In genomic region chr20:62350098-62350628, GRCh38 we compare ENCODE assay signal across 9 cellular contexts. TPM values are rescaled to one million over a fixed set of nuclear protein-coding genes. Genes with fewer than 3 reads are reported as not detected.
A peak's percentile ranks its signal among the peaks of the same experiment; 100 is the strongest.
DNase-seq lines count a peak whose midpoint lies in the region; ATAC-seq, FAIRE-seq and TF ChIP-seq lines count a peak whose summit lies in the region.
"Had no signal": no experiment of that assay in that cellular context is flagged by ENCODE, and none has a peak within 500 bp of the region (broad histone marks: within the 10 kb centered on the region; RNA-seq: fewer than 3 reads in every experiment).

No MANE protein-coding gene starts in this region.

- DNase-seq in HTR-8/SVneo (ENCODE audit: insufficient read length, low spot score), result peak; percentile 95
- peak; percentile 97 to 99 for DNase-seq in PC-9
- peak; percentile 83 for DNase-seq in hepatocyte (ENCODE audit: low spot score)
- DNase-seq in tibial artery, result no peak
- DNase-seq in CD8-positive, alpha-beta memory T cell, result no peak

- H3K27me3 ChIP-seq in PC-9 (ENCODE audit: insufficient read depth, low read depth) (no peaks in the 10 kb centered on the region), hepatocyte (no peaks in the 10 kb centered on the region), tibial artery (no peaks in the 10 kb centered on the region)
- H3K27me3 ChIP-seq in CD8-positive, alpha-beta memory T cell (ENCODE audit: insufficient read depth, low read length, poor library complexity, severe bottlenecking), result no peaks in the 10 kb centered on the region
- H3K27me3 ChIP-seq: neutrophil had no signal

- TF ChIP-seq CTCF in PC-9 (conservative IDR thresholded peaks at IDR 0.05) (no peak), hepatocyte (IDR thresholded peaks at IDR 0.05; ENCODE audit: poor library complexity) (no peak), tibial artery (IDR thresholded peaks at IDR 0.05) (no peak)

- ATAC-seq in GM21360 (IDR thresholded peaks at IDR 0.05; ENCODE audit: unreplicated experiment), result no peak
- ATAC-seq in activated T-helper 17 cell treated with anti-CD3 and anti-CD28 coated beads, Interleukin-2, amount 50 U/mL, for 72 hours (replicated peaks), result no peak

- no peaks in the 10 kb centered on the region for H3K27me3 Mint-ChIP-seq in CD8-positive, alpha-beta memory T cell
- no peaks in the 10 kb centered on the region for H3K27me3 Mint-ChIP-seq in activated T-helper 17 cell treated with anti-CD3 and anti-CD28 coated beads, Interleukin-2, amount 50 U/mL, for 72 hours
- H3K27me3 Mint-ChIP-seq: brain had no signal

- peaks cover 83% of the 10 kb centered on the region for H3F3A ChIP-seq in PC-9 (ENCODE audit: insufficient read depth, low read depth)

- H3K36me3 ChIP-seq in PC-9 (ENCODE audit: low read depth) (peaks cover 37% of the 10 kb centered on the region), hepatocyte (replicated peaks; ENCODE audit: insufficient read depth, low read depth) (no peaks in the 10 kb centered on the region), tibial artery (peaks cover 58 to 62% (median 59%) of the 10 kb centered on the region in 3 donors)
- H3K36me3 ChIP-seq in CD8-positive, alpha-beta memory T cell (ENCODE audit: insufficient read depth, low read length), result no peaks in the 10 kb centered on the region
- H3K36me3 ChIP-seq: neutrophil had no signal

- H3K4me3 Mint-ChIP-seq in CD8-positive, alpha-beta memory T cell, result no peak overlapping the region
- no peak overlapping the region for H3K4me3 Mint-ChIP-seq in activated T-helper 17 cell treated with anti-CD3 and anti-CD28 coated beads, Interleukin-2, amount 50 U/mL, for 72 hours
- H3K4me3 Mint-ChIP-seq: brain had no signal

- no peaks in the 10 kb centered on the region for H3K9me3 ChIP-seq in PC-9 (ENCODE audit: insufficient read depth, low read depth)
- no peaks in the 10 kb centered on the region for H3K9me3 ChIP-seq in hepatocyte (ENCODE audit: low read depth)
- H3K9me3 ChIP-seq in tibial artery, result no peaks in the 10 kb centered on the region
- no peaks in the 10 kb centered on the region for H3K9me3 ChIP-seq in CD8-positive, alpha-beta memory T cell (ENCODE audit: low read length)
- H3K9me3 ChIP-seq: neutrophil had no signal

- POLR2A ChIA-PET in PC-9 (lab: Charles Lee; ENCODE audit: unreplicated experiment), result interaction anchor here (0.5 to 1.8 kb wide), 12 partner anchors 9 to 588 kb away, joined by 3 to 41 read pairs (median 6); partner anchors contain the start of genes GID8 and RPS21
- POLR2A ChIA-PET in CD8-positive, alpha-beta memory T cell (lab: Charles Lee), result no interaction called here

- H3K79me2 ChIP-seq in PC-9 (ENCODE audit: low read depth) (peaks cover 84% of the 10 kb centered on the region), hepatocyte (peaks cover 25% of the 10 kb centered on the region)

- H4K20me1 ChIP-seq in PC-9 (ENCODE audit: insufficient read depth) (peaks cover 41% of the 10 kb centered on the region), hepatocyte (ENCODE audit: insufficient read depth, poor library complexity, severe bottlenecking) (peaks cover 3% of the 10 kb centered on the region)

- H3K36me3 Mint-ChIP-seq in CD8-positive, alpha-beta memory T cell, result peaks cover 0 to 3% (median 0%) of the 10 kb centered on the region in 3 donors
- no peaks in the 10 kb centered on the region for H3K36me3 Mint-ChIP-seq in activated T-helper 17 cell treated with anti-CD3 and anti-CD28 coated beads, Interleukin-2, amount 50 U/mL, for 72 hours (ENCODE audit: low read depth)

- H3K4me1 Mint-ChIP-seq in CD8-positive, alpha-beta memory T cell, result peaks cover 0 to 2% (median 0%) of the 10 kb centered on the region in 3 donors
- H3K4me1 Mint-ChIP-seq in activated T-helper 17 cell treated with anti-CD3 and anti-CD28 coated beads, Interleukin-2, amount 50 U/mL, for 72 hours, result no peaks in the 10 kb centered on the region
- H3K4me1 Mint-ChIP-seq: brain had no signal

- H3K4me2 ChIP-seq in PC-9 (peak overlapping the region; percentile 67), hepatocyte (no peak overlapping the region)

- BruUV-seq in PC-9 (replicated peaks; lab: Mats Ljungman, UMichigan), result no TSS peak

- H3K4me3 ChIP-seq in PC-9 (peak overlapping the region; percentile 12; the same call in 1 of the 2 replicates), hepatocyte (no peak overlapping the region), tibial artery (no peak overlapping the region)
- no peak overlapping the region for H3K4me3 ChIP-seq in CD8-positive, alpha-beta memory T cell (ENCODE audit: low read length)

- intact Hi-C loops in PC-9 (cut with micrococcal nuclease; ENCODE audit: unreplicated experiment) (loop anchor here (1.0 to 2.0 kb wide), 5 partner anchors 9 to 44 kb away; no protein-coding TSS in a partner anchor), tibial artery (cut with DNase I; ENCODE audit: low total_unique reads) (loop anchor here (5.0 kb wide), 1 partner anchor 33 kb away; no protein-coding TSS in a partner anchor)

- FAIRE-seq in HTR-8/SVneo (lab: Jason Lieb, UNC), result no peak

- H3K4me1 ChIP-seq in PC-9 (replicated peaks; ENCODE audit: insufficient read depth) (peaks cover 55% of the 10 kb centered on the region), hepatocyte (ENCODE audit: insufficient read depth) (peaks cover 31% of the 10 kb centered on the region), tibial artery (peaks cover 7 to 37% (median 32%) of the 10 kb centered on the region in 4 donors)
- H3K4me1 ChIP-seq in CD8-positive, alpha-beta memory T cell (ENCODE audit: insufficient read depth, low read length), result no peaks in the 10 kb centered on the region

- H3K27ac ChIP-seq in PC-9 (peak overlapping the region; percentile 87), hepatocyte (peak overlapping the region; percentile 95), tibial artery (peak overlapping the region; percentile 26 to 97)
- no peak overlapping the region for H3K27ac ChIP-seq in CD8-positive, alpha-beta memory T cell (ENCODE audit: low read depth, low read length)
- H3K27ac ChIP-seq: neutrophil had no signal

- H3K9me3 Mint-ChIP-seq in CD8-positive, alpha-beta memory T cell, result peaks cover 1 to 8% (median 3%) of the 10 kb centered on the region in 5 donors
- peaks cover 4% of the 10 kb centered on the region for H3K9me3 Mint-ChIP-seq in activated T-helper 17 cell treated with anti-CD3 and anti-CD28 coated beads, Interleukin-2, amount 50 U/mL, for 72 hours

- no peak overlapping the region for H2AFZ ChIP-seq in PC-9
- H2AFZ ChIP-seq in hepatocyte, result no peak overlapping the region

- WGBS in hepatocyte (ENCODE audit: low lambda C conversion rate, missing lambda C conversion rate), result 66% methylated on average over 16 of the region's 16 CpGs

- CTCF ChIA-PET in PC-9 (lab: Charles Lee), result interaction anchor here (0.7 to 1.3 kb wide), 7 partner anchors 9 to 32 kb away, joined by 3 to 18 read pairs (median 4); no protein-coding TSS in a partner anchor
- CTCF ChIA-PET in CD8-positive, alpha-beta memory T cell (lab: Charles Lee), result no interaction called here

- H3K27ac Mint-ChIP-seq in CD8-positive, alpha-beta memory T cell, result no peak overlapping the region
- H3K27ac Mint-ChIP-seq in activated T-helper 17 cell treated with anti-CD3 and anti-CD28 coated beads, Interleukin-2, amount 50 U/mL, for 72 hours, result no peak overlapping the region
- H3K27ac Mint-ChIP-seq: brain had no signal

- H3K9me2 ChIP-seq in PC-9 (ENCODE audit: insufficient read depth), result no peaks in the 10 kb centered on the region
- no peaks in the 10 kb centered on the region for H3K9me2 ChIP-seq in hepatocyte (replicated peaks; ENCODE audit: insufficient read depth)

RNA-seq across cellular contexts. Expression of gene LAMA5, which starts 16.9 kb away (rescaled TPM):
- total RNA-seq in PC-9 (2021) (700 and 744 TPM in 2 replicates), hepatocyte (44.6 and 71.3 TPM in 2 replicates)
- 252 and 313 TPM in 2 replicates for polyA plus RNA-seq in hepatocyte
- total RNA-seq in CD8-positive, alpha-beta memory T cell, result under 1 TPM; 0.13 to 0.78 TPM
- polyA plus RNA-seq in CD8-positive, alpha-beta memory T cell, result not detected
- total RNA-seq in activated T-helper 17 cell treated with anti-CD3 and anti-CD28 coated beads, Interleukin-2, amount 50 U/mL, for 72 hours, result under 1 TPM; 0.29 to 0.39 TPM

RNA-seq across cellular contexts. Expression of gene RPS21, which starts 36.7 kb away (rescaled TPM):
- total RNA-seq in PC-9 (2021) (2,188 and 2,275 TPM in 2 replicates), hepatocyte (1,754 and 2,772 TPM in 2 replicates)
- 444 and 460 TPM in 2 replicates for polyA plus RNA-seq in hepatocyte
- total RNA-seq in CD8-positive, alpha-beta memory T cell, result 1,000 to 10,000 TPM; 2,034 to 2,072 TPM
- polyA plus RNA-seq in CD8-positive, alpha-beta memory T cell, result 2,161 TPM
- total RNA-seq in activated T-helper 17 cell treated with anti-CD3 and anti-CD28 coated beads, Interleukin-2, amount 50 U/mL, for 72 hours, result 1,000 to 10,000 TPM; 2,323 to 2,749 TPM

RNA-seq across cellular contexts. Expression of gene ADRM1, which starts 47.4 kb away (rescaled TPM):
- total RNA-seq in PC-9 (2021) (172 and 173 TPM in 2 replicates), hepatocyte (103 and 116 TPM in 2 replicates)
- 143 and 144 TPM in 2 replicates for polyA plus RNA-seq in hepatocyte
- 100 to 1,000 TPM; 159 to 166 TPM for total RNA-seq in CD8-positive, alpha-beta memory T cell
- 101 TPM for polyA plus RNA-seq in CD8-positive, alpha-beta memory T cell
- total RNA-seq in activated T-helper 17 cell treated with anti-CD3 and anti-CD28 coated beads, Interleukin-2, amount 50 U/mL, for 72 hours, result 100 to 1,000 TPM in 1 of 2 donors, 10 to 100 TPM in 1; 67.3 to 132 TPM

RNA-seq across cellular contexts. Expression of gene CABLES2, which starts 56.9 kb away (rescaled TPM):
- total RNA-seq in PC-9 (2021), result 11.2 and 14.1 TPM in 2 replicates
- total RNA-seq in hepatocyte, result 8.6 and 12.0 TPM in 2 replicates
- 17.7 and 19.1 TPM in 2 replicates for polyA plus RNA-seq in hepatocyte
- 1 to 10 TPM; 8.6 to 9.2 TPM for total RNA-seq in CD8-positive, alpha-beta memory T cell
- 3.2 TPM for polyA plus RNA-seq in CD8-positive, alpha-beta memory T cell
- total RNA-seq in activated T-helper 17 cell treated with anti-CD3 and anti-CD28 coated beads, Interleukin-2, amount 50 U/mL, for 72 hours, result 1 to 10 TPM; 6.8 to 6.9 TPM

Comparison
In these comparisons a context has a peak if more than half of its experiments do, and no peak if none do; other contexts are left out.
1. DNase-seq: peak in HTR-8/SVneo (single experiment), PC-9 (2 of 2) and hepatocyte (single experiment); none in tibial artery (0 of 2) and CD8-positive, alpha-beta memory T cell (0 of 5).
2. RNA of gene LAMA5, which starts 16.9 kb away (total RNA-seq): 700 to 744 TPM in PC-9 and 44.6 to 71.3 TPM in hepatocyte; 0.13 to 0.78 TPM in CD8-positive, alpha-beta memory T cell and 0.29 to 0.39 TPM in activated T-helper 17 cell treated with anti-CD3 and anti-CD28 coated beads, Interleukin-2, amount 50 U/mL, for 72 hours; every median in the first group is over 10 times any median in the second.